ENCODE assay signal across 19 cellular contexts in the genomic region with DNA sequence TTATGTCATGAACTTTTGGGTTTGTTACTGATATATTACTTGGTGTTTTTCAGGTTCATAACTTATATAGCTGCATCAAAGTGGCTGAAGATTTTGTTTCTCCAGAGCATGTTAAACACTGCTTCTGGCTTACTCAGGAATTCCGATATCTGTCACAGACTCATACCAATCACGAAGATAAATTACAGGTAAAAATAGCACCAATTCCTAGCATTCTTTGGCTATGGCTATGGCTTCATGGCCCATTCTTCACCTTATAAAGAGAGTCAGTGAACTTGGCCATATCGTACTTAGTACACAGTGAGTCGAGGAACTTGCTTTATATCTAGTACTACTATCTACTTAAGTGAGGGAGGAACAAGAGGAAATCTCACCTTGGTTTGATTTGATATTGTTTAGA. TPM values are rescaled to one million over a fixed set of nuclear protein-coding genes. Genes with fewer than 3 reads are reported as not detected.
DNase-seq lines count a peak whose midpoint lies in the region; ATAC-seq and TF ChIP-seq lines count a peak whose summit lies in the region.
"Had no signal": no experiment of that assay in that cellular context is flagged by ENCODE, and none has a peak within 500 bp of the region (broad histone marks: within the 10 kb centered on the region; RNA-seq: fewer than 3 reads in every experiment).

No MANE protein-coding gene starts in this region.

- H3F3A ChIP-seq in SK-N-SH (replicated peaks; ENCODE audit: insufficient read depth): peaks cover 10% of the 10 kb centered on the region

- no peak for ATAC-seq in activated naive CD8-positive, alpha-beta T cell treated with anti-CD3 and anti-CD28 coated beads, Interleukin-2, amount 50 U/mL, for 24 hours
- ATAC-seq in HG02852 (IDR thresholded peaks at IDR 0.05; ENCODE audit: unreplicated experiment) (no peak), GM19395 (IDR thresholded peaks at IDR 0.05; ENCODE audit: unreplicated experiment) (no peak)
- ATAC-seq in activated CD8-positive, alpha-beta T cell treated with anti-CD3 and anti-CD28 coated beads, Interleukin-2, amount 10 ng/mL, durations not matched to agents 7 days and 5 days: no peak
- ATAC-seq: naive thymus-derived CD8-positive, alpha-beta T cell had no signal

- TF ChIP-seq EP300 in SK-N-SH (IDR thresholded peaks at IDR 0.05; ENCODE audit: borderline replicate concordance in 1 of 2, low read depth in 1 of 2, low read length in 1 of 2) (no peak), esophagus muscularis mucosa (IDR thresholded peaks at IDR 0.05) (no peak), sigmoid colon (IDR thresholded peaks at IDR 0.05) (no peak)

- H3K4me1 Mint-ChIP-seq in activated naive CD8-positive, alpha-beta T cell (ENCODE audit: low read depth): peaks cover 22% of the 10 kb centered on the region
- peaks cover 5% of the 10 kb centered on the region for H3K4me1 Mint-ChIP-seq in activated naive CD8-positive, alpha-beta T cell treated with anti-CD3 and anti-CD28 coated beads, Interleukin-2, amount 50 U/mL, for 24 hours
- H3K4me1 Mint-ChIP-seq in activated CD8-positive, alpha-beta T cell treated with anti-CD3 and anti-CD28 coated beads, Interleukin-2, amount 10 ng/mL, durations not matched to agents 7 days and 5 days (ENCODE audit: low read depth): peaks cover 3% of the 10 kb centered on the region

- intact Hi-C loops in esophagus muscularis mucosa (cut with DNase I): loop anchor here (10.0 kb wide), 1 partner anchor 46 kb away; the partner anchor contains the start of gene KDM3A
- intact Hi-C loops in sigmoid colon (cut with DNase I): no loop called here

- H3K36me3 ChIP-seq in SK-N-SH (replicated peaks in 1 of 2; ENCODE audit: control insufficient read depth in 1 of 2, insufficient read depth in 2 of 2, low read length in 1 of 2): peaks cover 81% of the 10 kb centered on the region in 2 experiments
- H3K36me3 ChIP-seq in esophagus muscularis mucosa: peaks cover 26 to 96% (median 66%) of the 10 kb centered on the region in 4 donors
- peaks cover 34 to 97% (median 42%) of the 10 kb centered on the region in 4 donors for H3K36me3 ChIP-seq in sigmoid colon

- peaks cover 38% of the 10 kb centered on the region for H3K36me3 Mint-ChIP-seq in activated naive CD8-positive, alpha-beta T cell
- H3K36me3 Mint-ChIP-seq in activated naive CD8-positive, alpha-beta T cell treated with anti-CD3 and anti-CD28 coated beads, Interleukin-2, amount 50 U/mL, for 24 hours (ENCODE audit: low read depth): peaks cover 72% of the 10 kb centered on the region
- H3K36me3 Mint-ChIP-seq in activated CD8-positive, alpha-beta T cell treated with anti-CD3 and anti-CD28 coated beads, Interleukin-2, amount 10 ng/mL, durations not matched to agents 7 days and 5 days (ENCODE audit: low read depth): peaks cover 86% of the 10 kb centered on the region

- H3K27ac ChIP-seq in SK-N-SH (ENCODE audit: low read depth in 2 of 2, low read length in 1 of 2): no peak overlapping the region
- H3K27ac ChIP-seq in esophagus muscularis mucosa (replicated peaks in 1 of 4): peak overlapping the region; percentile 52 to 62 (median 58)
- peak overlapping the region in 3 of 4 donors; percentile 46 to 75 (median 46) for H3K27ac ChIP-seq in sigmoid colon
- H3K27ac ChIP-seq: Peyer's patch, spleen, vagina had no signal

- H2AFZ ChIP-seq in SK-N-SH (ENCODE audit: low read depth): no peak overlapping the region

- POLR2A ChIA-PET in SK-N-SH (lab: Yijun Ruan, JAX): no interaction called here
- POLR2A ChIA-PET in activated CD8-positive, alpha-beta T cell treated with anti-CD3 and anti-CD28 coated beads, Interleukin-2, amount 10 ng/mL, durations not matched to agents 7 days and 5 days (lab: Charles Lee): no interaction called here

- H3K4me3 Mint-ChIP-seq in activated naive CD8-positive, alpha-beta T cell: no peak overlapping the region
- H3K4me3 Mint-ChIP-seq in activated naive CD8-positive, alpha-beta T cell treated with anti-CD3 and anti-CD28 coated beads, Interleukin-2, amount 50 U/mL, for 24 hours: no peak overlapping the region
- H3K4me3 Mint-ChIP-seq in activated CD8-positive, alpha-beta T cell treated with anti-CD3 and anti-CD28 coated beads, Interleukin-2, amount 10 ng/mL, durations not matched to agents 7 days and 5 days: no peak overlapping the region
- H3K4me3 Mint-ChIP-seq: activated CD4-positive, alpha-beta memory T cell treated with anti-CD3 and anti-CD28 coated beads, Interleukin-2, amount 10 ng/mL, durations not matched to agents 7 days and 5 days; activated naive CD8-positive, alpha-beta T cell treated with anti-CD3 and anti-CD28 coated beads, Interleukin-2, amount 10 ng/mL, durations not matched to agents 7 days and 5 days; naive thymus-derived CD8-positive, alpha-beta T cell had no signal

- no peak for TF ChIP-seq RAD21 in SK-N-SH (IDR thresholded peaks at IDR 0.05; ENCODE audit: low read length)

- peak overlapping the region; percentile 81 for H3K27ac Mint-ChIP-seq in activated naive CD8-positive, alpha-beta T cell
- no peak overlapping the region for H3K27ac Mint-ChIP-seq in activated naive CD8-positive, alpha-beta T cell treated with anti-CD3 and anti-CD28 coated beads, Interleukin-2, amount 50 U/mL, for 24 hours
- H3K27ac Mint-ChIP-seq in activated CD8-positive, alpha-beta T cell treated with anti-CD3 and anti-CD28 coated beads, Interleukin-2, amount 10 ng/mL, durations not matched to agents 7 days and 5 days: no peak overlapping the region
- H3K27ac Mint-ChIP-seq: activated CD4-positive, alpha-beta memory T cell treated with anti-CD3 and anti-CD28 coated beads, Interleukin-2, amount 10 ng/mL, durations not matched to agents 7 days and 5 days; activated naive CD8-positive, alpha-beta T cell treated with anti-CD3 and anti-CD28 coated beads, Interleukin-2, amount 10 ng/mL, durations not matched to agents 7 days and 5 days had no signal

- H3K9ac ChIP-seq in SK-N-SH: no peak overlapping the region

- no peaks in the 10 kb centered on the region for H3K9me2 ChIP-seq in SK-N-SH

- 84% methylated on average over 4 of the region's 4 CpGs for WGBS in SK-N-SH (ENCODE audit: low lambda C conversion rate)
- WGBS in esophagus muscularis mucosa: 72% methylated on average over 4 of the region's 4 CpGs
- WGBS in sigmoid colon, 2 donors: 82 to 91% methylated on average over 4 of the region's 4 CpGs

- H3K27me3 ChIP-seq in SK-N-SH (ENCODE audit: insufficient read depth): no peaks in the 10 kb centered on the region
- no peaks in the 10 kb centered on the region for H3K27me3 ChIP-seq in esophagus muscularis mucosa
- no peaks in the 10 kb centered on the region for H3K27me3 ChIP-seq in sigmoid colon
- H3K27me3 ChIP-seq: Peyer's patch, spleen, vagina had no signal

- no peaks in the 10 kb centered on the region for H3K79me2 ChIP-seq in SK-N-SH (ENCODE audit: insufficient read depth)

- TF ChIP-seq CTCF in SK-N-SH (IDR thresholded peaks at IDR 0.05) (no peak), esophagus muscularis mucosa (IDR thresholded peaks at IDR 0.05) (no peak), sigmoid colon (IDR thresholded peaks at IDR 0.05) (no peak)

- H3K4me3 ChIP-seq in SK-N-SH (ENCODE audit: low read depth in 2 of 2, low read length in 1 of 2): no peak overlapping the region
- H3K4me3 ChIP-seq in esophagus muscularis mucosa: no peak overlapping the region
- H3K4me3 ChIP-seq in sigmoid colon: no peak overlapping the region
- H3K4me3 ChIP-seq: Peyer's patch, spleen, vagina had no signal

- H3K9me3 ChIP-seq in SK-N-SH (no peaks in the 10 kb centered on the region), esophagus muscularis mucosa (no peaks in the 10 kb centered on the region), sigmoid colon (no peaks in the 10 kb centered on the region)
- H3K9me3 ChIP-seq: Peyer's patch, spleen, vagina had no signal

- no peak for TF ChIP-seq POLR2A in esophagus muscularis mucosa (IDR thresholded peaks at IDR 0.05; ENCODE audit: low read depth)
- TF ChIP-seq POLR2A in sigmoid colon (IDR thresholded peaks at IDR 0.05): no peak

- H4K20me1 ChIP-seq in SK-N-SH (ENCODE audit: insufficient read depth): no peaks in the 10 kb centered on the region

- H3K9me3 Mint-ChIP-seq in activated naive CD8-positive, alpha-beta T cell (ENCODE audit: low read depth): no peaks in the 10 kb centered on the region
- H3K9me3 Mint-ChIP-seq in activated naive CD8-positive, alpha-beta T cell treated with anti-CD3 and anti-CD28 coated beads, Interleukin-2, amount 50 U/mL, for 24 hours: peaks cover 20% of the 10 kb centered on the region
- peaks cover 5% of the 10 kb centered on the region for H3K9me3 Mint-ChIP-seq in activated CD8-positive, alpha-beta T cell treated with anti-CD3 and anti-CD28 coated beads, Interleukin-2, amount 10 ng/mL, durations not matched to agents 7 days and 5 days (ENCODE audit: insufficient read depth)
- H3K9me3 Mint-ChIP-seq: activated CD4-positive, alpha-beta memory T cell treated with anti-CD3 and anti-CD28 coated beads, Interleukin-2, amount 10 ng/mL, durations not matched to agents 7 days and 5 days had no signal

- no peak for DNase-seq in activated naive CD8-positive, alpha-beta T cell treated with anti-CD3 and anti-CD28 coated beads, Interleukin-2, amount 50 U/mL, for 24 hours
- DNase-seq in SK-N-SH (no peak), esophagus muscularis mucosa (ENCODE audit: extremely low spot score) (no peak), sigmoid colon (no peak)
- no peak for DNase-seq in activated CD8-positive, alpha-beta T cell treated with anti-CD3 and anti-CD28 coated beads, Interleukin-2, amount 10 ng/mL, durations not matched to agents 7 days and 5 days
- DNase-seq: activated CD4-positive, alpha-beta memory T cell treated with anti-CD3 and anti-CD28 coated beads, Interleukin-2, amount 10 ng/mL, durations not matched to agents 7 days and 5 days; activated naive CD8-positive, alpha-beta T cell treated with anti-CD3 and anti-CD28 coated beads, Interleukin-2, amount 10 ng/mL, durations not matched to agents 7 days and 5 days; activated T-cell treated with anti-CD3 and anti-CD28 coated beads, Interleukin-2, amount 50 U/mL, for 48 hours; Calu3; foreskin fibroblast; kidney; naive thymus-derived CD8-positive, alpha-beta T cell; NCI-H524; Peyer's patch; spleen had no signal

- no peak overlapping the region for H3K4me2 ChIP-seq in SK-N-SH

- H3K4me1 ChIP-seq in SK-N-SH (ENCODE audit: control insufficient read depth in 1 of 2, insufficient read depth in 2 of 2, low read depth in 1 of 2, low read length in 1 of 2) (no peaks in the 10 kb centered on the region; a peak in 1 of 4 replicates), esophagus muscularis mucosa (peaks cover 0 to 41% (median 39%) of the 10 kb centered on the region in 4 donors), sigmoid colon (peaks cover 0 to 39% (median 23%) of the 10 kb centered on the region in 4 donors)
- H3K4me1 ChIP-seq: Peyer's patch had no signal

- CTCF ChIA-PET in SK-N-SH (lab: Yijun Ruan, JAX): interaction anchor here (1.1 to 1.3 kb wide), 2 partner anchors 11 to 118 kb away, joined by 4 read pairs; no protein-coding TSS in a partner anchor
- CTCF ChIA-PET in activated CD8-positive, alpha-beta T cell treated with anti-CD3 and anti-CD28 coated beads, Interleukin-2, amount 10 ng/mL, durations not matched to agents 7 days and 5 days (lab: Charles Lee): interaction anchor here (1.0 kb wide), 1 partner anchor 12 kb away, joined by 3 read pairs; no protein-coding TSS in a partner anchor

- H3K27me3 Mint-ChIP-seq in activated naive CD8-positive, alpha-beta T cell: no peaks in the 10 kb centered on the region
- no peaks in the 10 kb centered on the region for H3K27me3 Mint-ChIP-seq in activated naive CD8-positive, alpha-beta T cell treated with anti-CD3 and anti-CD28 coated beads, Interleukin-2, amount 50 U/mL, for 24 hours
- H3K27me3 Mint-ChIP-seq in activated CD8-positive, alpha-beta T cell treated with anti-CD3 and anti-CD28 coated beads, Interleukin-2, amount 10 ng/mL, durations not matched to agents 7 days and 5 days (ENCODE audit: low read depth): no peaks in the 10 kb centered on the region
- H3K27me3 Mint-ChIP-seq: activated CD4-positive, alpha-beta memory T cell treated with anti-CD3 and anti-CD28 coated beads, Interleukin-2, amount 10 ng/mL, durations not matched to agents 7 days and 5 days; activated naive CD8-positive, alpha-beta T cell treated with anti-CD3 and anti-CD28 coated beads, Interleukin-2, amount 10 ng/mL, durations not matched to agents 7 days and 5 days; naive thymus-derived CD8-positive, alpha-beta T cell had no signal

RNA-seq across cellular contexts. Expression of gene KDM3A, which starts 49.9 kb away (rescaled TPM):
- polyA plus RNA-seq in SK-N-SH (2012; rRNA removed): 13.7 and 20.4 TPM in 2 replicates
- 13.4 and 14.0 TPM in 2 replicates for polyA plus RNA-seq in SK-N-SH (2012; cell fraction: cytosol; rRNA removed)
- 33.3 and 56.7 TPM in 2 replicates for polyA plus RNA-seq in SK-N-SH (2012; cell fraction: nucleus; rRNA removed)
- 10 to 100 TPM; 37.3 to 68.6 (median 52.0) TPM for total RNA-seq in esophagus muscularis mucosa
- 10 to 100 TPM; 31.6 to 61.2 (median 49.8) TPM for total RNA-seq in sigmoid colon
- polyA plus RNA-seq in sigmoid colon: 10 to 100 TPM; 11.3 to 33.6 (median 19.1) TPM
- 10 to 100 TPM; 74.9 to 80.1 TPM for total RNA-seq in activated CD8-positive, alpha-beta T cell treated with anti-CD3 and anti-CD28 coated beads, Interleukin-2, amount 10 ng/mL, durations not matched to agents 7 days and 5 days

Comparison
In these comparisons a context has a peak if more than half of its experiments do, and no peak if none do; other contexts are left out.
1. H3K27ac ChIP-seq: peak in esophagus muscularis mucosa (4 of 4) and sigmoid colon (3 of 4); none in SK-N-SH (0 of 2).